ENCODE assay signal across 1 cellular context in the genomic region with DNA sequence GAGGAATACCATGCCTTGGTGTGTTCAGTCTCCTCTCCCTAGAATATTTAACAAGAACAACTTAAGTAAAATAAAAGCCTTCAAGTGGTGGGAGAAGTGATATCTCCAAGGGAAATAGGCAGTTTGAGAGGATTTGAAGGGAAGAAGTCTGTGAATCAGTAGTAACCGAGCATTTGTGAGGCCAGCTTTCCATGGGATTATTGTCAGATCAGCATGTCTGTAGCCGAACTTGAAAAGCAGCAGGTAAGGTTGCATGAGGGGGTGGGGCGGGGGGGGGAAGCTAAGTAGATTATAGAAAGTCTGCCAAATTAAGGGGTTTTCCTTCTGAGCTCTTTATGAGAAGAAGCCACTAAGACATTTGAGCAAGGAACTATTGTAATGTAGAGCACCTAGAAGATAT.
TF ChIP-seq lines count a peak whose summit lies in the region.

No MANE protein-coding gene starts in this region.

TF ChIP-seq in WTC11, 78 proteins besides CTCF, POLR2A, EP300 and RAD21 (continued from another document):
- TF ChIP-seq OVOL2 (CRISPR knock-in tag; IDR thresholded peaks at IDR 0.05; ENCODE audit: borderline replicate concordance) (no peak), ESRRA (CRISPR knock-in tag; IDR thresholded peaks at IDR 0.05; ENCODE audit: borderline replicate concordance) (no peak), ATF1 (CRISPR knock-in tag; IDR thresholded peaks at IDR 0.05) (no peak), TCF7 (CRISPR knock-in tag; IDR thresholded peaks at IDR 0.05; ENCODE audit: low read depth) (no peak), GTF2I (CRISPR knock-in tag; conservative IDR thresholded peaks at IDR 0.05) (no peak)
- TF ChIP-seq, protein P1, sequence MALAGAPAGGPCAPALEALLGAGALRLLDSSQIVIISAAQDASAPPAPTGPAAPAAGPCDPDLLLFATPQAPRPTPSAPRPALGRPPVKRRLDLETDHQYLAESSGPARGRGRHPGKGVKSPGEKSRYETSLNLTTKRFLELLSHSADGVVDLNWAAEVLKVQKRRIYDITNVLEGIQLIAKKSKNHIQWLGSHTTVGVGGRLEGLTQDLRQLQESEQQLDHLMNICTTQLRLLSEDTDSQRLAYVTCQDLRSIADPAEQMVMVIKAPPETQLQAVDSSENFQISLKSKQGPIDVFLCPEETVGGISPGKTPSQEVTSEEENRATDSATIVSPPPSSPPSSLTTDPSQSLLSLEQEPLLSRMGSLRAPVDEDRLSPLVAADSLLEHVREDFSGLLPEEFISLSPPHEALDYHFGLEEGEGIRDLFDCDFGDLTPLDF (CRISPR knock-in tag; IDR thresholded peaks at IDR 0.05): no peak
